23 cellular contexts compared by ENCODE assay signal in genomic region chr14:34364201-34364600, GRCh38.
"Had no signal": no experiment of that assay in that cellular context is flagged by ENCODE, and none has a peak within 500 bp of the region (broad histone marks: within the 10 kb centered on the region; RNA-seq: fewer than 3 reads in every experiment).

No MANE protein-coding gene starts in this region.

- ATAC-seq: activated CD8-positive, alpha-beta T cell treated with anti-CD3 and anti-CD28 coated beads, Interleukin-2, amount 10 ng/mL, durations not matched to agents 7 days and 5 days; body of pancreas; effector memory CD8-positive, alpha-beta T cell; mucosa of descending colon; T-helper 17 cell had no signal

- H3K27me3 ChIP-seq: body of pancreas, stomach had no signal

- H3K27ac ChIP-seq: body of pancreas, parathyroid adenoma, stomach, thoracic aorta had no signal

- H3K36me3 ChIP-seq: stomach, thoracic aorta had no signal

- FAIRE-seq: kidney, TTC549 had no signal

- H3K9me3 ChIP-seq: body of pancreas, mucosa of descending colon, stomach, thoracic aorta had no signal

- H3K4me1 ChIP-seq: parathyroid adenoma had no signal

- H3K4me3 ChIP-seq: body of pancreas, mucosa of descending colon, stomach, thoracic aorta had no signal

- DNase-seq: activated B cell treated with CpG ODN at 0.5 μM for 24 hours; activated CD4-positive, alpha-beta T cell treated with anti-CD3 and anti-CD28 coated beads for 48 hours; activated CD8-positive, alpha-beta memory T cell treated with anti-CD3 and anti-CD28 coated beads, Interleukin-2, amount 50 U/mL, for 4 hours; activated CD8-positive, alpha-beta T cell treated with anti-CD3 and anti-CD28 coated beads, Interleukin-2, amount 10 ng/mL, durations not matched to agents 7 days and 5 days; activated gamma-delta T cell; activated T-cell treated with anti-CD3 and anti-CD28 coated beads, Interleukin-2, amount 50 U/mL, for 72 hours; amniotic stem cell; body of pancreas; cerebellar nuclear complex; dermis blood vessel endothelial cell; effector memory CD8-positive, alpha-beta T cell; erythroblast; hippocampal formation; kidney; mucosa of descending colon; naive thymus-derived CD4-positive, alpha-beta T cell; stimulated activated CD4-positive, alpha-beta T cell treated with anti-CD3 and anti-CD28 coated beads, Interleukin-12 subunit alpha, Interleukin-12 subunit beta, amount 100 ng/mL, for 4 hours; stimulated activated CD4-positive, alpha-beta T cell treated with anti-CD3 and anti-CD28 coated beads, Interleukin-2, amount 100 ng/mL, for 24 hours; stomach; T-helper 17 cell had no signal
